1 cellular context compared by ENCODE assay signal in genomic region chr20:38985060-38985459, GRCh38.
TF ChIP-seq lines count a peak whose summit lies in the region.

No MANE protein-coding gene starts in this region.

TF ChIP-seq in liver, 16 proteins besides CTCF, POLR2A, EP300 and RAD21 (continued from another document):
- TF ChIP-seq MAX (IDR thresholded peaks at IDR 0.05) (no peak), JUND (IDR thresholded peaks at IDR 0.05) (no peak)
